ENCODE assay signal across 20 cellular contexts in genomic region chr6:146859206-146859605, GRCh38.
DNase-seq lines count a peak whose midpoint lies in the region; ATAC-seq, FAIRE-seq and TF ChIP-seq lines count a peak whose summit lies in the region.
"Had no signal": no experiment of that assay in that cellular context is flagged by ENCODE, and none has a peak within 500 bp of the region (broad histone marks: within the 10 kb centered on the region; RNA-seq: fewer than 3 reads in every experiment).

No MANE protein-coding gene starts in this region.

- in situ Hi-C loops in K562 (cut with MboI) = no loop called here

- TF ChIP-seq POLR2A in K562 (conservative IDR thresholded peaks at IDR 0.05) (no peak), tibial nerve (IDR thresholded peaks at IDR 0.05) (no peak), ovary (IDR thresholded peaks at IDR 0.05) (no peak)

- H4K12ac ChIP-seq in trophoblast cell (ENCODE audit: low read depth, low read length) = no peak overlapping the region

- H3K36me3 ChIP-seq in K562 (ENCODE audit: control insufficient read depth, insufficient read depth, low read length) = peaks cover 36% of the 10 kb centered on the region
- H3K36me3 ChIP-seq in trophoblast cell (ENCODE audit: control insufficient read depth in 1 of 2, insufficient read depth in 2 of 2, low read length in 2 of 2) = no peaks in the 10 kb centered on the region
- H3K36me3 ChIP-seq in tibial nerve = no peaks in the 10 kb centered on the region
- H3K36me3 ChIP-seq in ovary = no peaks in the 10 kb centered on the region
- H3K36me3 ChIP-seq: BE2C, BLaER1 had no signal

- no peak overlapping the region for H3K14ac ChIP-seq in trophoblast cell (ENCODE audit: low read length)

- POLR2A ChIA-PET in K562 (lab: Yijun Ruan, JAX) = interaction anchor here (0.7 to 1.8 kb wide), 3 partner anchors 251 to 352 kb away, joined by 3 to 4 read pairs (median 4); no protein-coding TSS in a partner anchor

- TF ChIP-seq EP300 in K562 (IDR thresholded peaks at IDR 0.05; ENCODE audit: low read length) (no peak), tibial nerve (IDR thresholded peaks at IDR 0.05) (no peak), ovary (IDR thresholded peaks at IDR 0.05) (no peak)

- H4K20me1 ChIP-seq in K562 (replicated peaks; ENCODE audit: control insufficient read depth, insufficient read depth, low read length) = no peaks in the 10 kb centered on the region
- H4K20me1 ChIP-seq: BLaER1 had no signal

- H2BK120ac ChIP-seq in trophoblast cell (ENCODE audit: insufficient read depth, low read length, poor library complexity) = no peak overlapping the region

- H3K9me3 ChIP-seq in K562 (replicated peaks; ENCODE audit: control insufficient read depth, insufficient read depth, low read depth, low read length) (no peaks in the 10 kb centered on the region), trophoblast cell (ENCODE audit: insufficient read depth, low read depth, low read length) (no peaks in the 10 kb centered on the region), tibial nerve (peaks cover 0 to 3% (median 0%) of the 10 kb centered on the region in 4 donors), ovary (no peaks in the 10 kb centered on the region)
- H3K9me3 ChIP-seq: A549, BE2C, BLaER1 had no signal

- 56% methylated on average over 4 of the region's 4 CpGs for WGBS in K562 (ENCODE audit: insufficient coverage, low coverage, missing lambda C conversion rate)
- WGBS in trophoblast cell (ENCODE audit: extremely low coverage, insufficient coverage, insufficient read length) = no CpG with 5 or more reads among the region's 4 CpGs
- 91 to 96% methylated on average over 4 of the region's 4 CpGs for WGBS in tibial nerve, 2 donors
- WGBS in ovary, 3 donors = 95 to 97% (median 97%) methylated on average over 4 of the region's 4 CpGs

- no peak overlapping the region for H4K8ac ChIP-seq in trophoblast cell (ENCODE audit: low read depth, low read length)

- H4K91ac ChIP-seq in trophoblast cell (ENCODE audit: low read depth, low read length) = no peak overlapping the region

- peak overlapping the region; percentile 62 for H2BK12ac ChIP-seq in trophoblast cell (ENCODE audit: low read length)

- intact Hi-C loops in K562 (cut with micrococcal nuclease) = loop anchor here (5.0 kb wide), 3 partner anchors 128 to 363 kb away; no protein-coding TSS in a partner anchor
- intact Hi-C loops in ovary (cut with DNase I) = loop anchor here in 2 of 4 donors (10.0 kb wide), 1 partner anchor 426 kb away; no protein-coding TSS in a partner anchor

- peak; percentile 21 for DNase-seq in NCI-H82 (lab: John Stamatoyannopoulos, UW)
- DNase-seq in NCI-H82 treated with DMSO at 0.1 percent for 48 hours (lab: John Stamatoyannopoulos, UW; ENCODE audit: unreplicated experiment) = no peak
- no peak for DNase-seq in K562 (ENCODE audit: extremely low read depth in 1 of 4, low spot score in 3 of 4)
- DNase-seq in trophoblast cell = no peak
- DNase-seq in tibial nerve (ENCODE audit: low spot score in 2 of 2) = no peak
- DNase-seq in ovary = no peak
- DNase-seq: BE2C; CD4-positive, alpha-beta memory T cell; CD4-positive, CD25-positive, alpha-beta regulatory T cell; CD8-positive, alpha-beta memory T cell; COR-L47; DMS 273 treated with DMSO at 0.1 percent for 48 hours; DMS153; DMS79 treated with DMSO at 0.1 percent for 48 hours; GF-D8 had no signal

- H3K4me1 ChIP-seq in K562 (replicated peaks in 1 of 2; ENCODE audit: control insufficient read depth in 2 of 2, insufficient read depth in 2 of 2, low read length in 2 of 2) (peaks cover 9 to 33% of the 10 kb centered on the region in 2 experiments), trophoblast cell (ENCODE audit: control insufficient read depth in 1 of 2, insufficient read depth in 2 of 2, low read length in 2 of 2) (peaks cover 3 to 8% of the 10 kb centered on the region in 2 experiments), tibial nerve (peaks cover 0 to 8% (median 3%) of the 10 kb centered on the region in 4 donors), ovary (ENCODE audit: insufficient read depth) (no peaks in the 10 kb centered on the region)
- H3K4me1 ChIP-seq: BLaER1 had no signal

- H2AK5ac ChIP-seq in trophoblast cell (ENCODE audit: low read length) = no peak overlapping the region

- no peak overlapping the region for H3K23ac ChIP-seq in trophoblast cell (ENCODE audit: low read length)

- peak overlapping the region; percentile 48 for H3K4me2 ChIP-seq in K562 (ENCODE audit: insufficient read depth, low read length)
- H3K4me2 ChIP-seq in trophoblast cell (ENCODE audit: low read length) = no peak overlapping the region
- H3K4me2 ChIP-seq: A549, BLaER1 had no signal

- H3K79me2 ChIP-seq in K562 (ENCODE audit: control insufficient read depth, insufficient read depth, low read length) = peaks cover 56% of the 10 kb centered on the region
- H3K79me2 ChIP-seq in trophoblast cell (ENCODE audit: control insufficient read depth, insufficient read depth, low read length, poor library complexity) = no peaks in the 10 kb centered on the region

- peak overlapping the region in 1 of 2 experiments; percentile 74; a peak in 2 of 4 replicates for H3K9ac ChIP-seq in K562 (ENCODE audit: insufficient read depth in 1 of 2, low read depth in 2 of 2, low read length in 2 of 2)
- H3K9ac ChIP-seq in trophoblast cell (ENCODE audit: low read length) = no peak overlapping the region
- H3K9ac ChIP-seq: BLaER1 had no signal

- H3K27ac ChIP-seq in K562 (ENCODE audit: extremely low read depth, low read depth, low read length) (peak overlapping the region; percentile 71), trophoblast cell (ENCODE audit: low read depth, low read length) (no peak overlapping the region), tibial nerve (no peak overlapping the region), ovary (no peak overlapping the region)
- H3K27ac ChIP-seq: 22Rv1, BLaER1 had no signal

- no peak overlapping the region for H3K4ac ChIP-seq in trophoblast cell (ENCODE audit: low read depth, low read length)

- H3K4me3 ChIP-seq in K562 = peak overlapping the region; percentile 2; the same call in 1 of the 2 replicates
- no peak overlapping the region for H3K4me3 ChIP-seq in trophoblast cell (ENCODE audit: low read depth, low read length)
- no peak overlapping the region for H3K4me3 ChIP-seq in tibial nerve
- no peak overlapping the region for H3K4me3 ChIP-seq in ovary
- H3K4me3 ChIP-seq: A549, BLaER1 had no signal

- peaks cover 6% of the 10 kb centered on the region for H3K79me1 ChIP-seq in trophoblast cell (ENCODE audit: low read length)

- no peak for FAIRE-seq in K562 (lab: Jason Lieb, UNC)
- FAIRE-seq: A549, GM12891, GM19239 had no signal

- TF ChIP-seq CTCF in K562 (IDR thresholded peaks at IDR 0.05 in 2 of 3, conservative IDR thresholded peaks at IDR 0.05 in 1 of 3; ENCODE audit: insufficient read depth in 2 of 3, low read depth in 1 of 3, low read length in 3 of 3) (no peak), tibial nerve (IDR thresholded peaks at IDR 0.05) (no peak), ovary (IDR thresholded peaks at IDR 0.05) (no peak)

- H3K27me3 ChIP-seq in K562 (ENCODE audit: control insufficient read depth in 2 of 2, insufficient read depth in 2 of 2, low read length in 2 of 2) (no peaks in the 10 kb centered on the region), trophoblast cell (ENCODE audit: insufficient read depth, low read length) (no peaks in the 10 kb centered on the region), tibial nerve (no peaks in the 10 kb centered on the region), ovary (no peaks in the 10 kb centered on the region)
- H3K27me3 ChIP-seq: BE2C, BLaER1 had no signal

- TF ChIP-seq RAD21 in K562 (CRISPR knock-in tag; conservative IDR thresholded peaks at IDR 0.05 in 1 of 2, IDR thresholded peaks at IDR 0.05 in 1 of 2) = no peak

- no peak overlapping the region for H2BK5ac ChIP-seq in trophoblast cell (ENCODE audit: low read depth, low read length, poor library complexity)

- H2AFZ ChIP-seq in K562 (ENCODE audit: low read depth, low read length) = peak overlapping the region; percentile 4
- H2AFZ ChIP-seq in trophoblast cell (ENCODE audit: insufficient read depth, low read length, poor library complexity) = no peak overlapping the region

- no peak overlapping the region for H3K18ac ChIP-seq in trophoblast cell (ENCODE audit: low read length)

- CTCF ChIA-PET in K562 (lab: Yijun Ruan, JAX; ENCODE audit: low intra/inter-chr PET ratio) = interaction anchor here (1.5 kb wide), 1 partner anchor 426 kb away, joined by 3 read pairs; no protein-coding TSS in a partner anchor

- no TSS peak for BruUV-seq in K562 (replicated peaks; lab: Mats Ljungman, UMichigan)

- ATAC-seq in K562 = no peak
- ATAC-seq: A549 had no signal

- no peaks in the 10 kb centered on the region for H3K9me1 ChIP-seq in K562 (ENCODE audit: control insufficient read depth, insufficient read depth, low read length)

TF ChIP-seq in K562, 482 proteins besides CTCF, POLR2A, EP300 and RAD21 (continues in another document):
- TF ChIP-seq DDX20 (tag; IDR thresholded peaks at IDR 0.05; ENCODE audit: low read depth) = 0 out of 2 replicates have a peak, but pooled peaks have one; percentile 11
- peak; percentile 64; the same call in 1 of the 2 replicates for TF ChIP-seq BCL6 (CRISPR knock-in tag; IDR thresholded peaks at IDR 0.05)
- no peak for TF ChIP-seq ZSCAN32 (CRISPR knock-in tag; IDR thresholded peaks at IDR 0.05)
- TF ChIP-seq ZNF583 (CRISPR knock-in tag; IDR thresholded peaks at IDR 0.05) = no peak
- TF ChIP-seq ZNF232 (CRISPR knock-in tag; IDR thresholded peaks at IDR 0.05) = no peak
- no peak for TF ChIP-seq SAFB (IDR thresholded peaks at IDR 0.05; ENCODE audit: borderline replicate concordance, low read depth, low read length)
- no peak for TF ChIP-seq ZNF121 (CRISPR knock-in tag; conservative IDR thresholded peaks at IDR 0.05)
- TF ChIP-seq NR1H2 (CRISPR knock-in tag; IDR thresholded peaks at IDR 0.05) = peak; percentile 57; the same call in 1 of the 2 replicates
- 0 out of 4 replicates have a peak, but pooled peaks of 1 of the 2 experiments have one; percentile 25 for TF ChIP-seq MAZ (CRISPR knock-in tag; conservative IDR thresholded peaks at IDR 0.05 in 1 of 2, IDR thresholded peaks at IDR 0.05 in 1 of 2)
- no peak for TF ChIP-seq KHSRP (IDR thresholded peaks at IDR 0.05)
- peak in 1 of 2 experiments; percentile 54; a peak in 1 of 4 replicates for TF ChIP-seq ZNF639 (CRISPR knock-in tag; conservative IDR thresholded peaks at IDR 0.05 in 1 of 2, IDR thresholded peaks at IDR 0.05 in 1 of 2)
- TF ChIP-seq CBX3 (IDR thresholded peaks at IDR 0.05; ENCODE audit: borderline replicate concordance in 1 of 2, low read length in 2 of 2) = no peak
